ENCODE assay signal across 8 cellular contexts in genomic region chr3:49276475-49277356, GRCh38. TPM values are rescaled to one million over a fixed set of nuclear protein-coding genes. Genes with fewer than 3 reads are reported as not detected.
A peak's percentile ranks its signal among the peaks of the same experiment; 100 is the strongest.
DNase-seq lines count a peak whose midpoint lies in the region; ATAC-seq and TF ChIP-seq lines count a peak whose summit lies in the region.

Gene C3orf62, minus strand, starts transcription at chr3:49277232. Its CDS starts 360 bp downstream, at chr3:49276872.

- peak; percentile 85 for ATAC-seq in activated naive CD8-positive, alpha-beta T cell treated with anti-CD3 and anti-CD28 coated beads, Interleukin-2, amount 50 U/mL, for 24 hours
- ATAC-seq in heart left ventricle, result peak; percentile 85 to 97 (median 96)

- H3K23ac ChIP-seq in trophoblast cell (ENCODE audit: low read length), result no peak within 1 kb of the TSS

- H3K27me3 ChIP-seq in heart left ventricle, result no peaks in the 10 kb centered on the region
- no peaks in the 10 kb centered on the region for H3K27me3 ChIP-seq in trophoblast cell (ENCODE audit: insufficient read depth, low read length)
- no peaks in the 10 kb centered on the region for H3K27me3 ChIP-seq in thymus (ENCODE audit: control insufficient read depth, insufficient read depth)

- no peaks in the 10 kb centered on the region for H3K79me2 ChIP-seq in trophoblast cell (ENCODE audit: control insufficient read depth, insufficient read depth, low read length, poor library complexity)

- H3K18ac ChIP-seq in trophoblast cell (ENCODE audit: low read length), result no peak within 1 kb of the TSS

- H2AK5ac ChIP-seq in trophoblast cell (ENCODE audit: low read length), result no peak within 1 kb of the TSS

- no peak within 1 kb of the TSS for H3K9ac ChIP-seq in trophoblast cell (ENCODE audit: low read length)

- no peak within 1 kb of the TSS for H2BK120ac ChIP-seq in trophoblast cell (ENCODE audit: insufficient read depth, low read length, poor library complexity)

- H3K36me3 Mint-ChIP-seq in activated naive CD8-positive, alpha-beta T cell treated with anti-CD3 and anti-CD28 coated beads, Interleukin-2, amount 50 U/mL, for 24 hours (ENCODE audit: low read depth), result peaks cover 28% of the 10 kb centered on the region

- no peaks in the 10 kb centered on the region for H3K27me3 Mint-ChIP-seq in activated naive CD8-positive, alpha-beta T cell treated with anti-CD3 and anti-CD28 coated beads, Interleukin-2, amount 50 U/mL, for 24 hours

- peak; percentile 52 for DNase-seq in Caki2 (ENCODE audit: low read depth)
- peak; percentile 82 for DNase-seq in HCEC 1CT
- DNase-seq in SW480 (ENCODE audit: low spot score), result peak; percentile 28
- DNase-seq in activated naive CD8-positive, alpha-beta T cell treated with anti-CD3 and anti-CD28 coated beads, Interleukin-2, amount 50 U/mL, for 24 hours, result peak; percentile 87
- DNase-seq in heart left ventricle, result peak; percentile 95 to 96 (median 96)
- DNase-seq in trophoblast cell, result peak; percentile 52 to 65
- DNase-seq in NK-92 (lab: John Stamatoyannopoulos, UW; ENCODE audit: unreplicated experiment), result no peak

- H3K4me1 Mint-ChIP-seq in activated naive CD8-positive, alpha-beta T cell treated with anti-CD3 and anti-CD28 coated beads, Interleukin-2, amount 50 U/mL, for 24 hours, result peaks cover 45% of the 10 kb centered on the region

- H3K4me2 ChIP-seq in trophoblast cell (ENCODE audit: low read length), result peak within 1 kb of the TSS; percentile 50

- H3K9me3 Mint-ChIP-seq in activated naive CD8-positive, alpha-beta T cell treated with anti-CD3 and anti-CD28 coated beads, Interleukin-2, amount 50 U/mL, for 24 hours, result no peaks in the 10 kb centered on the region

- H3K4me1 ChIP-seq in heart left ventricle, result peaks cover 0 to 43% (median 31%) of the 10 kb centered on the region in 12 donors
- H3K4me1 ChIP-seq in trophoblast cell (ENCODE audit: control insufficient read depth in 1 of 2, insufficient read depth in 2 of 2, low read length in 2 of 2), result no peaks in the 10 kb centered on the region
- H3K4me1 ChIP-seq in thymus (ENCODE audit: control insufficient read depth, insufficient read depth, low read length), result peaks cover 7% of the 10 kb centered on the region

- H4K12ac ChIP-seq in trophoblast cell (ENCODE audit: low read depth, low read length), result no peak within 1 kb of the TSS

- H3K14ac ChIP-seq in trophoblast cell (ENCODE audit: low read length), result no peak within 1 kb of the TSS

- in situ Hi-C loops in Caki2 (cut with HindIII; ENCODE audit: low pct_unique_long_range_greater_than_20kb, low sequenced_read_pairs), result no loop called here

- peak within 1 kb of the TSS; percentile 90 for H3K27ac Mint-ChIP-seq in activated naive CD8-positive, alpha-beta T cell treated with anti-CD3 and anti-CD28 coated beads, Interleukin-2, amount 50 U/mL, for 24 hours

- peak in 1 of 2 donors; percentile 26 for TF ChIP-seq POLR2A in heart left ventricle (IDR thresholded peaks at IDR 0.05)

- peak within 1 kb of the TSS; percentile 56 for H4K8ac ChIP-seq in trophoblast cell (ENCODE audit: low read depth, low read length)

- H3K27ac ChIP-seq in heart left ventricle, result peak within 1 kb of the TSS; percentile 89 to 99 (median 96)
- H3K27ac ChIP-seq in trophoblast cell (ENCODE audit: low read depth, low read length), result no peak within 1 kb of the TSS
- H3K27ac ChIP-seq in thymus (ENCODE audit: low read depth), result peak within 1 kb of the TSS; percentile 86

- peak within 1 kb of the TSS; percentile 75 for H3K4me3 Mint-ChIP-seq in activated naive CD8-positive, alpha-beta T cell treated with anti-CD3 and anti-CD28 coated beads, Interleukin-2, amount 50 U/mL, for 24 hours

- no peak for TF ChIP-seq CTCF in heart left ventricle (IDR thresholded peaks at IDR 0.05)

- peaks cover 4% of the 10 kb centered on the region for H3K79me1 ChIP-seq in trophoblast cell (ENCODE audit: low read length)

- H3K9me3 ChIP-seq in heart left ventricle (no peaks in the 10 kb centered on the region), trophoblast cell (ENCODE audit: insufficient read depth, low read depth, low read length) (peaks cover 2% of the 10 kb centered on the region), thymus (ENCODE audit: control insufficient read depth) (no peaks in the 10 kb centered on the region)

- H3K4ac ChIP-seq in trophoblast cell (ENCODE audit: low read depth, low read length), result no peak within 1 kb of the TSS

- no peak within 1 kb of the TSS for H2AFZ ChIP-seq in trophoblast cell (ENCODE audit: insufficient read depth, low read length, poor library complexity)

- H3K4me3 ChIP-seq in heart left ventricle (peak within 1 kb of the TSS; percentile 25 to 64 (median 53)), trophoblast cell (ENCODE audit: low read depth, low read length) (peak within 1 kb of the TSS; percentile 51), thymus (ENCODE audit: low read length) (peak within 1 kb of the TSS; percentile 44)

- no peak within 1 kb of the TSS for H2BK5ac ChIP-seq in trophoblast cell (ENCODE audit: low read depth, low read length, poor library complexity)

- peaks cover 0 to 34% (median 22%) of the 10 kb centered on the region in 9 donors for H3K36me3 ChIP-seq in heart left ventricle
- H3K36me3 ChIP-seq in trophoblast cell (ENCODE audit: control insufficient read depth in 1 of 2, insufficient read depth in 2 of 2, low read length in 2 of 2), result peaks cover 22 to 24% of the 10 kb centered on the region in 2 experiments
- peaks cover 22% of the 10 kb centered on the region for H3K36me3 ChIP-seq in thymus (ENCODE audit: control insufficient read depth, insufficient read depth)

- peak within 1 kb of the TSS; percentile 61 for H4K91ac ChIP-seq in trophoblast cell (ENCODE audit: low read depth, low read length)

- intact Hi-C loops in heart left ventricle (cut with DNase I), result loop anchor here (1.0 to 10.0 kb wide), 7 partner anchors 59 to 106 kb away; partner anchors contain the start of gene KLHDC8B (in 9 of the 10)

- no peak within 1 kb of the TSS for H2BK12ac ChIP-seq in trophoblast cell (ENCODE audit: low read length)

- WGBS in heart left ventricle, 4 donors, result 1 to 5% (median 2%) methylated on average over 22 to 48 of the region's 48 CpGs
- no CpG with 5 or more reads among the region's 48 CpGs for WGBS in trophoblast cell (ENCODE audit: extremely low coverage, insufficient coverage, insufficient read length)
- WGBS in thymus, result 8% methylated on average over 48 of the region's 48 CpGs

RNA-seq across cellular contexts. Expression of gene C3orf62, which starts in this region (rescaled TPM):
- total RNA-seq in Caki2 (2014; rRNA removed; shearing (Covaris generic); ENCODE audit: low replicate concordance), result 0.14 TPM in 1 of 2 replicates, not detected in the other
- 1 to 10 TPM; 1.3 to 5.6 (median 2.9) TPM for total RNA-seq in heart left ventricle
- polyA plus RNA-seq in heart left ventricle (1 to 10 TPM; 2.5 to 3.3 TPM), thymus (15.6 TPM)
- polyA plus RNA-seq in trophoblast cell (2013), result 3.2 and 3.4 TPM in 2 replicates

Comparison
In these comparisons a context has a peak if more than half of its experiments do, and no peak if none do; other contexts are left out.
1. Peak in DNase-seq in Caki2; RNA of the gene not detected or under 1 TPM.